In genomic region chr5:106966686-106967315, GRCh38 we compare ENCODE assay signal across 16 cellular contexts.
"Had no signal": no experiment of that assay in that cellular context is flagged by ENCODE, and none has a peak within 500 bp of the region (broad histone marks: within the 10 kb centered on the region; RNA-seq: fewer than 3 reads in every experiment).

No MANE protein-coding gene starts in this region.

- H3K4me1 ChIP-seq: gastrocnemius medialis, heart right ventricle, upper lobe of left lung had no signal

- DNase-seq: activated CD4-positive, alpha-beta T cell treated with anti-CD3 and anti-CD28 coated beads, Interleukin-2, amount 10 ng/mL, durations not matched to agents 7 days and 5 days; activated CD8-positive, alpha-beta memory T cell treated with anti-CD3 and anti-CD28 coated beads for 24 hours; activated naive CD4-positive, alpha-beta T cell; activated naive CD8-positive, alpha-beta T cell treated with anti-CD3 and anti-CD28 coated beads, Interleukin-2, amount 10 ng/mL, durations not matched to agents 7 days and 5 days; effector CD4-positive, alpha-beta T cell; gastrocnemius medialis; heart right ventricle; naive B cell; pancreas; stimulated activated CD4-positive, alpha-beta T cell treated with anti-CD3 and anti-CD28 coated beads, Interleukin-1b, Interleukin-23, amount 100 ng/mL, for 48 hours; stimulated activated naive CD8-positive, alpha-beta T cell treated with anti-CD3 and anti-CD28 coated beads, Interleukin-15, amount 100 ng/mL, for 72 hours; SW 1271; upper lobe of left lung had no signal

- FAIRE-seq: colon, pancreas had no signal

- H3K9me3 ChIP-seq: gastrocnemius medialis, pancreas, upper lobe of left lung had no signal

- H3K4me3 ChIP-seq: gastrocnemius medialis, heart right ventricle, neural progenitor cell, pancreas, upper lobe of left lung had no signal

- H3K27me3 ChIP-seq: gastrocnemius medialis, heart right ventricle, neural progenitor cell, pancreas, upper lobe of left lung had no signal

- H3K27ac ChIP-seq: gastrocnemius medialis, heart right ventricle, neural progenitor cell, pancreas, upper lobe of left lung had no signal

- H3K4me2 ChIP-seq: neural progenitor cell had no signal

- ATAC-seq: gastrocnemius medialis; heart right ventricle; left lobe of liver; pancreas; stimulated activated naive CD8-positive, alpha-beta T cell treated with anti-CD3 and anti-CD28 coated beads, Interleukin-15, amount 100 ng/mL, for 72 hours had no signal

- H2AFZ ChIP-seq: neural progenitor cell had no signal

- H3K9ac ChIP-seq: neural progenitor cell had no signal

- H3K36me3 ChIP-seq: gastrocnemius medialis, heart right ventricle, neural progenitor cell, pancreas, upper lobe of left lung had no signal
